Comparison of ENCODE assay signal across 1 cellular context in the genomic region with DNA sequence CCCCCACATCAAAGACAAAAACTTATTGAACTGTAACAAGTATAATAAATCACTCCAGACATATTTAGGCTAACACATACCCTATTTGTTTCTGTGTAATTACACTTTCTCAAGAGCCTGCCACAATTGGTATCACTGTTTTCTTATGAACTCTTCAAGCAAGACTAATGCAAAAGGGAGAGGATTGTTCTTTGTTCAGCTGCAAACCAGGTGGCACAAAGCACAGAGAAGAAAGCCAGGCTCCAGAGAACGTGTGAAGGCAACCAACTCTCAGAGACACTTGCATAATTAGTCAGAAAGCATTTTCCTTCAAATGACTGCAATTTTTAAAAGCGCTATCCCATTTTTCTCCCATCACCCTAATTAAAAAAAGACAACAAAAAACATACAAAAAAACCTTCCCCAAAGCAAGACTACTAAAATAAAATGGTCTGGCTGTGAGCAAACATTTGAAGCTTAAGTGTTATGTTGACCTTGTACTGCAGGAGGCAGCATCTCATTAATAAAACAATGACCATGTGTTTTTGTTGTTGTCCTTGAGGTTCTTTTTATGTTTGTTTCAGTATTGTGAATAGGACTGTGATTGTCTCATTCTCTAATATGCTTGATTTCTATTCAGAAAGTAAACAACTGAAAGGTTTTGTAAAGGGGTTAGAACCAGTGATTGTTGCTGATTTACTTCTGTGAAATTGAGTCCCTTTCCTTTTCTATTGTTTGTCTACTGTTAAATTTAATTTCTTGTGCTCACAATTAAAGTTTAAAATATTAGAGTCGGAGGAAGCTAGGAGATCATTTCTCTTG.
TF ChIP-seq lines count a peak whose summit lies in the region.

No MANE protein-coding gene starts in this region.

TF ChIP-seq in WTC11, 78 proteins besides CTCF, POLR2A, EP300 and RAD21 (continued from another document):
- TF ChIP-seq, protein P1, sequence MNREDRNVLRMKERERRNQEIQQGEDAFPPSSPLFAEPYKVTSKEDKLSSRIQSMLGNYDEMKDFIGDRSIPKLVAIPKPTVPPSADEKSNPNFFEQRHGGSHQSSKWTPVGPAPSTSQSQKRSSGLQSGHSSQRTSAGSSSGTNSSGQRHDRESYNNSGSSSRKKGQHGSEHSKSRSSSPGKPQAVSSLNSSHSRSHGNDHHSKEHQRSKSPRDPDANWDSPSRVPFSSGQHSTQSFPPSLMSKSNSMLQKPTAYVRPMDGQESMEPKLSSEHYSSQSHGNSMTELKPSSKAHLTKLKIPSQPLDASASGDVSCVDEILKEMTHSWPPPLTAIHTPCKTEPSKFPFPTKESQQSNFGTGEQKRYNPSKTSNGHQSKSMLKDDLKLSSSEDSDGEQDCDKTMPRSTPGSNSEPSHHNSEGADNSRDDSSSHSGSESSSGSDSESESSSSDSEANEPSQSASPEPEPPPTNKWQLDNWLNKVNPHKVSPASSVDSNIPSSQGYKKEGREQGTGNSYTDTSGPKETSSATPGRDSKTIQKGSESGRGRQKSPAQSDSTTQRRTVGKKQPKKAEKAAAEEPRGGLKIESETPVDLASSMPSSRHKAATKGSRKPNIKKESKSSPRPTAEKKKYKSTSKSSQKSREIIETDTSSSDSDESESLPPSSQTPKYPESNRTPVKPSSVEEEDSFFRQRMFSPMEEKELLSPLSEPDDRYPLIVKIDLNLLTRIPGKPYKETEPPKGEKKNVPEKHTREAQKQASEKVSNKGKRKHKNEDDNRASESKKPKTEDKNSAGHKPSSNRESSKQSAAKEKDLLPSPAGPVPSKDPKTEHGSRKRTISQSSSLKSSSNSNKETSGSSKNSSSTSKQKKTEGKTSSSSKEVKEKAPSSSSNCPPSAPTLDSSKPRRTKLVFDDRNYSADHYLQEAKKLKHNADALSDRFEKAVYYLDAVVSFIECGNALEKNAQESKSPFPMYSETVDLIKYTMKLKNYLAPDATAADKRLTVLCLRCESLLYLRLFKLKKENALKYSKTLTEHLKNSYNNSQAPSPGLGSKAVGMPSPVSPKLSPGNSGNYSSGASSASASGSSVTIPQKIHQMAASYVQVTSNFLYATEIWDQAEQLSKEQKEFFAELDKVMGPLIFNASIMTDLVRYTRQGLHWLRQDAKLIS (CRISPR knock-in tag; IDR thresholded peaks at IDR 0.05; ENCODE audit: borderline replicate concordance): no peak
- TF ChIP-seq, protein P2, sequence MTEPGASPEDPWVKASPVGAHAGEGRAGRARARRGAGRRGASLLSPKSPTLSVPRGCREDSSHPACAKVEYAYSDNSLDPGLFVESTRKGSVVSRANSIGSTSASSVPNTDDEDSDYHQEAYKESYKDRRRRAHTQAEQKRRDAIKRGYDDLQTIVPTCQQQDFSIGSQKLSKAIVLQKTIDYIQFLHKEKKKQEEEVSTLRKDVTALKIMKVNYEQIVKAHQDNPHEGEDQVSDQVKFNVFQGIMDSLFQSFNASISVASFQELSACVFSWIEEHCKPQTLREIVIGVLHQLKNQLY (CRISPR knock-in tag; IDR thresholded peaks at IDR 0.05): no peak
- no peak for TF ChIP-seq ATF2 (CRISPR knock-in tag; IDR thresholded peaks at IDR 0.05; ENCODE audit: borderline replicate concordance, low read depth)
- TF ChIP-seq E2F5 (CRISPR knock-in tag; IDR thresholded peaks at IDR 0.05): no peak
- no peak for TF ChIP-seq GABPB1 (CRISPR knock-in tag; IDR thresholded peaks at IDR 0.05)
- no peak for TF ChIP-seq ZNF138 (CRISPR knock-in tag; conservative IDR thresholded peaks at IDR 0.05)
- TF ChIP-seq JUN (CRISPR knock-in tag; IDR thresholded peaks at IDR 0.05): no peak
- no peak for TF ChIP-seq USF1 (CRISPR knock-in tag; IDR thresholded peaks at IDR 0.05)
- TF ChIP-seq, protein P3, sequence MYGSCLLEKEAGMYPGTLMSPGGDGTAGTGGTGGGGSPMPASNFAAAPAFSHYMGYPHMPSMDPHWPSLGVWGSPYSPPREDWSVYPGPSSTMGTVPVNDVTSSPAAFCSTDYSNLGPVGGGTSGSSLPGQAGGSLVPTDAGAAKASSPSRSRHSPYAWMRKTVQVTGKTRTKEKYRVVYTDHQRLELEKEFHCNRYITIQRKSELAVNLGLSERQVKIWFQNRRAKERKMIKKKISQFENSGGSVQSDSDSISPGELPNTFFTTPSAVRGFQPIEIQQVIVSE (CRISPR knock-in tag; IDR thresholded peaks at IDR 0.05; ENCODE audit: borderline replicate concordance): no peak
- TF ChIP-seq PRDM15 (CRISPR knock-in tag; IDR thresholded peaks at IDR 0.05): no peak
